ENCODE assay signal across 1 cellular context in the genomic region with DNA sequence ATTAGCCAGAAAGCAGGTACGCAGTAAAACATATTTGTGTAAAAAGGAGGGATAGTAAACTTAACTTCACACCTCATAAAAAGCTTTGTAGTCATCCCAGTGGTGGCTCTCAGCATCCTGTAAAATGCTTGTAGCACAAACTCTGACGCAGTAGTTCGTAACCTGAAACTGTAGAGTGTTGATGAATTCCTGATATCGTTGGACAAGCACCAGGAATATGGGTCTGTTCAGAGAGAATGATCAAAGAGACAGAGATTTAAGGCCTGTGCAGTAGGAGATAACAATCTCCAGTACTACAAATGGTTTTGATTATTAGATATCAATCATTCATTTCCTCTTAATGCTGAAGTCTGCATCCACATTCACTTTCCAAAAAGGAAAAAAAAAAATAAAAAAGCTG.
TF ChIP-seq lines count a peak whose summit lies in the region.

No MANE protein-coding gene starts in this region.

TF ChIP-seq in HEK293, 187 proteins besides CTCF, POLR2A, EP300 and RAD21 (continued from another document and continues in another):
- TF ChIP-seq, protein P1, sequence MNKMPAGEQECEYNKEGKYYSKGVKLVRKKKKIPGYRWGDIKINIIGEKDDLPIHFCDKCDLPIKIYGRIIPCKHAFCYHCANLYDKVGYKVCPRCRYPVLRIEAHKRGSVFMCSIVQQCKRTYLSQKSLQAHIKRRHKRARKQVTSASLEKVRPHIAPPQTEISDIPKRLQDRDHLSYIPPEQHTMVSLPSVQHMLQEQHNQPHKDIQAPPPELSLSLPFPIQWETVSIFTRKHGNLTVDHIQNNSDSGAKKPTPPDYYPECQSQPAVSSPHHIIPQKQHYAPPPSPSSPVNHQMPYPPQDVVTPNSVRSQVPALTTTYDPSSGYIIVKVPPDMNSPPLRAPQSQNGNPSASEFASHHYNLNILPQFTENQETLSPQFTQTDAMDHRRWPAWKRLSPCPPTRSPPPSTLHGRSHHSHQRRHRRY (tag by site-specific recombination; IDR thresholded peaks at IDR 0.05) = no peak
- TF ChIP-seq ZNF585B (tag by site-specific recombination; IDR thresholded peaks at IDR 0.05) = no peak
- TF ChIP-seq ZNF548 (tag by site-specific recombination; IDR thresholded peaks at IDR 0.05) = no peak
- TF ChIP-seq, protein P2, sequence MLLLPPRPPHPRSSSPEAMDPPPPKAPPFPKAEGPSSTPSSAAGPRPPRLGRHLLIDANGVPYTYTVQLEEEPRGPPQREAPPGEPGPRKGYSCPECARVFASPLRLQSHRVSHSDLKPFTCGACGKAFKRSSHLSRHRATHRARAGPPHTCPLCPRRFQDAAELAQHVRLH (tag by site-specific recombination; IDR thresholded peaks at IDR 0.05) = peak; percentile 97
- peak; percentile 77 for TF ChIP-seq ZNF76 (tag by site-specific recombination; IDR thresholded peaks at IDR 0.05; ENCODE audit: borderline replicate concordance, low read depth)
- TF ChIP-seq, protein P3, sequence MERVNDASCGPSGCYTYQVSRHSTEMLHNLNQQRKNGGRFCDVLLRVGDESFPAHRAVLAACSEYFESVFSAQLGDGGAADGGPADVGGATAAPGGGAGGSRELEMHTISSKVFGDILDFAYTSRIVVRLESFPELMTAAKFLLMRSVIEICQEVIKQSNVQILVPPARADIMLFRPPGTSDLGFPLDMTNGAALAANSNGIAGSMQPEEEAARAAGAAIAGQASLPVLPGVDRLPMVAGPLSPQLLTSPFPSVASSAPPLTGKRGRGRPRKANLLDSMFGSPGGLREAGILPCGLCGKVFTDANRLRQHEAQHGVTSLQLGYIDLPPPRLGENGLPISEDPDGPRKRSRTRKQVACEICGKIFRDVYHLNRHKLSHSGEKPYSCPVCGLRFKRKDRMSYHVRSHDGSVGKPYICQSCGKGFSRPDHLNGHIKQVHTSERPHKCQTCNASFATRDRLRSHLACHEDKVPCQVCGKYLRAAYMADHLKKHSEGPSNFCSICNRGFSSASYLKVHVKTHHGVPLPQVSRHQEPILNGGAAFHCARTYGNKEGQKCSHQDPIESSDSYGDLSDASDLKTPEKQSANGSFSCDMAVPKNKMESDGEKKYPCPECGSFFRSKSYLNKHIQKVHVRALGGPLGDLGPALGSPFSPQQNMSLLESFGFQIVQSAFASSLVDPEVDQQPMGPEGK (tag by site-specific recombination; IDR thresholded peaks at IDR 0.05) = peak; percentile 68
- TF ChIP-seq ZFP37 (tag by site-specific recombination; IDR thresholded peaks at IDR 0.05) = peak; percentile 77; the same call in 1 of the 2 replicates
- peak; percentile 84; the same call in 1 of the 2 replicates for TF ChIP-seq KLF7 (tag by site-specific recombination; IDR thresholded peaks at IDR 0.05; ENCODE audit: borderline replicate concordance)
- TF ChIP-seq, protein P4, sequence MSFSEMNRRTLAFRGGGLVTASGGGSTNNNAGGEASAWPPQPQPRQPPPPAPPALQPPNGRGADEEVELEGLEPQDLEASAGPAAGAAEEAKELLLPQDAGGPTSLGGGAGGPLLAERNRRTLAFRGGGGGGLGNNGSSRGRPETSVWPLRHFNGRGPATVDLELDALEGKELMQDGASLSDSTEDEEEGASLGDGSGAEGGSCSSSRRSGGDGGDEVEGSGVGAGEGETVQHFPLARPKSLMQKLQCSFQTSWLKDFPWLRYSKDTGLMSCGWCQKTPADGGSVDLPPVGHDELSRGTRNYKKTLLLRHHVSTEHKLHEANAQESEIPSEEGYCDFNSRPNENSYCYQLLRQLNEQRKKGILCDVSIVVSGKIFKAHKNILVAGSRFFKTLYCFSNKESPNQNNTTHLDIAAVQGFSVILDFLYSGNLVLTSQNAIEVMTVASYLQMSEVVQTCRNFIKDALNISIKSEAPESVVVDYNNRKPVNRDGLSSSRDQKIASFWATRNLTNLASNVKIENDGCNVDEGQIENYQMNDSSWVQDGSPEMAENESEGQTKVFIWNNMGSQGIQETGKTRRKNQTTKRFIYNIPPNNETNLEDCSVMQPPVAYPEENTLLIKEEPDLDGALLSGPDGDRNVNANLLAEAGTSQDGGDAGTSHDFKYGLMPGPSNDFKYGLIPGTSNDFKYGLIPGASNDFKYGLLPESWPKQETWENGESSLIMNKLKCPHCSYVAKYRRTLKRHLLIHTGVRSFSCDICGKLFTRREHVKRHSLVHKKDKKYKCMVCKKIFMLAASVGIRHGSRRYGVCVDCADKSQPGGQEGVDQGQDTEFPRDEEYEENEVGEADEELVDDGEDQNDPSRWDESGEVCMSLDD (tag by site-specific recombination; IDR thresholded peaks at IDR 0.05) = no peak
- TF ChIP-seq ZNF404 (tag by site-specific recombination; IDR thresholded peaks at IDR 0.05) = no peak
- peak; percentile 98 for TF ChIP-seq ZNF561 (tag by site-specific recombination; IDR thresholded peaks at IDR 0.05; ENCODE audit: borderline replicate concordance)
- peak; percentile 83; the same call in 1 of the 2 replicates for TF ChIP-seq ZBTB1 (tag by site-specific recombination; IDR thresholded peaks at IDR 0.05)
- peak; percentile 99 for TF ChIP-seq ZNF366 (tag by site-specific recombination; conservative IDR thresholded peaks at IDR 0.05)
- TF ChIP-seq ZNF596 (tag by site-specific recombination; IDR thresholded peaks at IDR 0.05) = peak; percentile 72
- TF ChIP-seq, protein P5, sequence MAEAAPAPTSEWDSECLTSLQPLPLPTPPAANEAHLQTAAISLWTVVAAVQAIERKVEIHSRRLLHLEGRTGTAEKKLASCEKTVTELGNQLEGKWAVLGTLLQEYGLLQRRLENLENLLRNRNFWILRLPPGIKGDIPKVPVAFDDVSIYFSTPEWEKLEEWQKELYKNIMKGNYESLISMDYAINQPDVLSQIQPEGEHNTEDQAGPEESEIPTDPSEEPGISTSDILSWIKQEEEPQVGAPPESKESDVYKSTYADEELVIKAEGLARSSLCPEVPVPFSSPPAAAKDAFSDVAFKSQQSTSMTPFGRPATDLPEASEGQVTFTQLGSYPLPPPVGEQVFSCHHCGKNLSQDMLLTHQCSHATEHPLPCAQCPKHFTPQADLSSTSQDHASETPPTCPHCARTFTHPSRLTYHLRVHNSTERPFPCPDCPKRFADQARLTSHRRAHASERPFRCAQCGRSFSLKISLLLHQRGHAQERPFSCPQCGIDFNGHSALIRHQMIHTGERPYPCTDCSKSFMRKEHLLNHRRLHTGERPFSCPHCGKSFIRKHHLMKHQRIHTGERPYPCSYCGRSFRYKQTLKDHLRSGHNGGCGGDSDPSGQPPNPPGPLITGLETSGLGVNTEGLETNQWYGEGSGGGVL (tag by site-specific recombination; IDR thresholded peaks at IDR 0.05) = peak; percentile 65
- TF ChIP-seq ZSCAN23 (tag by site-specific recombination; IDR thresholded peaks at IDR 0.05) = peak; percentile 95
- TF ChIP-seq KLF8 (tag by site-specific recombination; IDR thresholded peaks at IDR 0.05) = peak; percentile 94
- no peak for TF ChIP-seq ZNF138 (tag by site-specific recombination; IDR thresholded peaks at IDR 0.05; ENCODE audit: borderline replicate concordance)
- TF ChIP-seq ZNF169 (tag by site-specific recombination; IDR thresholded peaks at IDR 0.05) = no peak
- TF ChIP-seq, protein P6, sequence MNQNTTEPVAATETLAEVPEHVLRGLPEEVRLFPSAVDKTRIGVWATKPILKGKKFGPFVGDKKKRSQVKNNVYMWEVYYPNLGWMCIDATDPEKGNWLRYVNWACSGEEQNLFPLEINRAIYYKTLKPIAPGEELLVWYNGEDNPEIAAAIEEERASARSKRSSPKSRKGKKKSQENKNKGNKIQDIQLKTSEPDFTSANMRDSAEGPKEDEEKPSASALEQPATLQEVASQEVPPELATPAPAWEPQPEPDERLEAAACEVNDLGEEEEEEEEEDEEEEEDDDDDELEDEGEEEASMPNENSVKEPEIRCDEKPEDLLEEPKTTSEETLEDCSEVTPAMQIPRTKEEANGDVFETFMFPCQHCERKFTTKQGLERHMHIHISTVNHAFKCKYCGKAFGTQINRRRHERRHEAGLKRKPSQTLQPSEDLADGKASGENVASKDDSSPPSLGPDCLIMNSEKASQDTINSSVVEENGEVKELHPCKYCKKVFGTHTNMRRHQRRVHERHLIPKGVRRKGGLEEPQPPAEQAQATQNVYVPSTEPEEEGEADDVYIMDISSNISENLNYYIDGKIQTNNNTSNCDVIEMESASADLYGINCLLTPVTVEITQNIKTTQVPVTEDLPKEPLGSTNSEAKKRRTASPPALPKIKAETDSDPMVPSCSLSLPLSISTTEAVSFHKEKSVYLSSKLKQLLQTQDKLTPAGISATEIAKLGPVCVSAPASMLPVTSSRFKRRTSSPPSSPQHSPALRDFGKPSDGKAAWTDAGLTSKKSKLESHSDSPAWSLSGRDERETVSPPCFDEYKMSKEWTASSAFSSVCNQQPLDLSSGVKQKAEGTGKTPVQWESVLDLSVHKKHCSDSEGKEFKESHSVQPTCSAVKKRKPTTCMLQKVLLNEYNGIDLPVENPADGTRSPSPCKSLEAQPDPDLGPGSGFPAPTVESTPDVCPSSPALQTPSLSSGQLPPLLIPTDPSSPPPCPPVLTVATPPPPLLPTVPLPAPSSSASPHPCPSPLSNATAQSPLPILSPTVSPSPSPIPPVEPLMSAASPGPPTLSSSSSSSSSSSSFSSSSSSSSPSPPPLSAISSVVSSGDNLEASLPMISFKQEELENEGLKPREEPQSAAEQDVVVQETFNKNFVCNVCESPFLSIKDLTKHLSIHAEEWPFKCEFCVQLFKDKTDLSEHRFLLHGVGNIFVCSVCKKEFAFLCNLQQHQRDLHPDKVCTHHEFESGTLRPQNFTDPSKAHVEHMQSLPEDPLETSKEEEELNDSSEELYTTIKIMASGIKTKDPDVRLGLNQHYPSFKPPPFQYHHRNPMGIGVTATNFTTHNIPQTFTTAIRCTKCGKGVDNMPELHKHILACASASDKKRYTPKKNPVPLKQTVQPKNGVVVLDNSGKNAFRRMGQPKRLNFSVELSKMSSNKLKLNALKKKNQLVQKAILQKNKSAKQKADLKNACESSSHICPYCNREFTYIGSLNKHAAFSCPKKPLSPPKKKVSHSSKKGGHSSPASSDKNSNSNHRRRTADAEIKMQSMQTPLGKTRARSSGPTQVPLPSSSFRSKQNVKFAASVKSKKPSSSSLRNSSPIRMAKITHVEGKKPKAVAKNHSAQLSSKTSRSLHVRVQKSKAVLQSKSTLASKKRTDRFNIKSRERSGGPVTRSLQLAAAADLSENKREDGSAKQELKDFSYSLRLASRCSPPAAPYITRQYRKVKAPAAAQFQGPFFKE (tag by site-specific recombination; IDR thresholded peaks at IDR 0.05; ENCODE audit: borderline replicate concordance) = no peak
- no peak for TF ChIP-seq ZNF426 (tag by site-specific recombination; IDR thresholded peaks at IDR 0.05)
- TF ChIP-seq, protein P7, sequence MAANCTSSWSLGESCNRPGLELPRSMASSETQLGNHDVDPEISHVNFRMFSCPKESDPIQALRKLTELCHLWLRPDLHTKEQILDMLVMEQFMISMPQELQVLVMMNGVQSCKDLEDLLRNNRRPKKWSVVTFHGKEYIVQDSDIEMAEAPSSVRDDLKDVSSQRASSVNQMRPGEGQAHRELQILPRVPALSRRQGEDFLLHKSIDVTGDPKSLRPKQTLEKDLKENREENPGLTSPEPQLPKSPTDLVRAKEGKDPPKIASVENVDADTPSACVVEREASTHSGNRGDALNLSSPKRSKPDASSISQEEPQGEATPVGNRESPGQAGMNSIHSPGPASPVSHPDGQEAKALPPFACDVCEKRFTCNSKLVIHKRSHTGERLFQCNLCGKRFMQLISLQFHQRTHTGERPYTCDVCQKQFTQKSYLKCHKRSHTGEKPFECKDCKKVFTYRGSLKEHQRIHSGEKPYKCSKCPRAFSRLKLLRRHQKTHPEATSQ (tag by site-specific recombination; IDR thresholded peaks at IDR 0.05) = no peak
- TF ChIP-seq, protein P8, sequence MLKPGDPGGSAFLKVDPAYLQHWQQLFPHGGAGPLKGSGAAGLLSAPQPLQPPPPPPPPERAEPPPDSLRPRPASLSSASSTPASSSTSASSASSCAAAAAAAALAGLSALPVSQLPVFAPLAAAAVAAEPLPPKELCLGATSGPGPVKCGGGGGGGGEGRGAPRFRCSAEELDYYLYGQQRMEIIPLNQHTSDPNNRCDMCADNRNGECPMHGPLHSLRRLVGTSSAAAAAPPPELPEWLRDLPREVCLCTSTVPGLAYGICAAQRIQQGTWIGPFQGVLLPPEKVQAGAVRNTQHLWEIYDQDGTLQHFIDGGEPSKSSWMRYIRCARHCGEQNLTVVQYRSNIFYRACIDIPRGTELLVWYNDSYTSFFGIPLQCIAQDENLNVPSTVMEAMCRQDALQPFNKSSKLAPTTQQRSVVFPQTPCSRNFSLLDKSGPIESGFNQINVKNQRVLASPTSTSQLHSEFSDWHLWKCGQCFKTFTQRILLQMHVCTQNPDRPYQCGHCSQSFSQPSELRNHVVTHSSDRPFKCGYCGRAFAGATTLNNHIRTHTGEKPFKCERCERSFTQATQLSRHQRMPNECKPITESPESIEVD (tag by site-specific recombination; IDR thresholded peaks at IDR 0.05) = peak; percentile 100
- TF ChIP-seq ZNF248 (tag by site-specific recombination; IDR thresholded peaks at IDR 0.05) = no peak
- TF ChIP-seq, protein P9, sequence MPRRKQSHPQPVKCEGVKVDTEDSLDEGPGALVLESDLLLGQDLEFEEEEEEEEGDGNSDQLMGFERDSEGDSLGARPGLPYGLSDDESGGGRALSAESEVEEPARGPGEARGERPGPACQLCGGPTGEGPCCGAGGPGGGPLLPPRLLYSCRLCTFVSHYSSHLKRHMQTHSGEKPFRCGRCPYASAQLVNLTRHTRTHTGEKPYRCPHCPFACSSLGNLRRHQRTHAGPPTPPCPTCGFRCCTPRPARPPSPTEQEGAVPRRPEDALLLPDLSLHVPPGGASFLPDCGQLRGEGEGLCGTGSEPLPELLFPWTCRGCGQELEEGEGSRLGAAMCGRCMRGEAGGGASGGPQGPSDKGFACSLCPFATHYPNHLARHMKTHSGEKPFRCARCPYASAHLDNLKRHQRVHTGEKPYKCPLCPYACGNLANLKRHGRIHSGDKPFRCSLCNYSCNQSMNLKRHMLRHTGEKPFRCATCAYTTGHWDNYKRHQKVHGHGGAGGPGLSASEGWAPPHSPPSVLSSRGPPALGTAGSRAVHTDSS (tag by site-specific recombination; IDR thresholded peaks at IDR 0.05) = peak; percentile 32; the same call in 1 of the 2 replicates
- TF ChIP-seq, protein P10, sequence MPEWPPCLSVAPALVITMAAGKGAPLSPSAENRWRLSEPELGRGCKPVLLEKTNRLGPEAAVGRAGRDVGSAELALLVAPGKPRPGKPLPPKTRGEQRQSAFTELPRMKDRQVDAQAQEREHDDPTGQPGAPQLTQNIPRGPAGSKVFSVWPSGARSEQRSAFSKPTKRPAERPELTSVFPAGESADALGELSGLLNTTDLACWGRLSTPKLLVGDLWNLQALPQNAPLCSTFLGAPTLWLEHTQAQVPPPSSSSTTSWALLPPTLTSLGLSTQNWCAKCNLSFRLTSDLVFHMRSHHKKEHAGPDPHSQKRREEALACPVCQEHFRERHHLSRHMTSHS (tag by site-specific recombination; IDR thresholded peaks at IDR 0.05) = peak; percentile 74; the same call in 1 of the 2 replicates
- TF ChIP-seq GLIS1 (tag by site-specific recombination; IDR thresholded peaks at IDR 0.05) = peak; percentile 93
- TF ChIP-seq, protein P11, sequence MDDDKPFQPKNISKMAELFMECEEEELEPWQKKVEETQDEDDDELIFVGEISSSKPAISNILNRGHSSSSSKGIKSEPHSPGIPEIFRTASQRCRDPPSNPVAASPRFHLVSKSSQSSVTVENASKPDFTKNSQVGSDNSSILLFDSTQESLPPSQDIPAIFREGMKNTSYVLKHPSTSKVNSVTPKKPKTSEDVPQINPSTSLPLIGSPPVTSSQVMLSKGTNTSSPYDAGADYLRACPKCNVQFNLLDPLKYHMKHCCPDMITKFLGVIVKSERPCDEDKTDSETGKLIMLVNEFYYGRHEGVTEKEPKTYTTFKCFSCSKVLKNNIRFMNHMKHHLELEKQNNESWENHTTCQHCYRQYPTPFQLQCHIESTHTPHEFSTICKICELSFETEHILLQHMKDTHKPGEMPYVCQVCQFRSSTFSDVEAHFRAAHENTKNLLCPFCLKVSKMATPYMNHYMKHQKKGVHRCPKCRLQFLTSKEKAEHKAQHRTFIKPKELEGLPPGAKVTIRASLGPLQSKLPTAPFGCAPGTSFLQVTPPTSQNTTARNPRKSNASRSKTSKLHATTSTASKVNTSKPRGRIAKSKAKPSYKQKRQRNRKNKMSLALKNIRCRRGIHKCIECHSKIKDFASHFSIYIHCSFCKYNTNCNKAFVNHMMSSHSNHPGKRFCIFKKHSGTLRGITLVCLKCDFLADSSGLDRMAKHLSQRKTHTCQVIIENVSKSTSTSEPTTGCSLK (tag by site-specific recombination; IDR thresholded peaks at IDR 0.05) = no peak
- TF ChIP-seq ZNF133 (tag by site-specific recombination; IDR thresholded peaks at IDR 0.05) = no peak
